In the genomic region with DNA sequence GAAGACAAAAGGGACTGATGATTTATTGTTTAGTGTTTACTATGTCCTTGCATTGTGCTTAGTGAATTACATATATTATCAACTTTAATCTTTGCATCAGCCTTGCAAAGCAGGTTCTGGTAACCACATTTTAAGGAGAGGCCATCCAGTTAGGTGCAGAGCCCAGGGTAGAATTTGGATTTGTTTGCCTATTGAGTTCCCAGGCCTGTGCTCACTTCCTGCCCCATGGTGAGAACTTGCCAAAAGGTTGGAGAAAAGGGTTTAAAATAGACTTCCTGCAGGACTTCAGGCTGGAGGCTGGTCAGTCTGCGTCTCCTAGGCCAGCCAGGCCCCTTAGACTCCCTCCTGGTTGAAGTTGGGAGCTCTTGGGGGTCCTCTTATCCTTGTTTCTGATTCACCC, we compare ENCODE assay signal across 22 cellular contexts.
A peak's percentile ranks its signal among the peaks of the same experiment; 100 is the strongest.
DNase-seq lines count a peak whose midpoint lies in the region; ATAC-seq and TF ChIP-seq lines count a peak whose summit lies in the region.
"Had no signal": no experiment of that assay in that cellular context is flagged by ENCODE, and none has a peak within 500 bp of the region (broad histone marks: within the 10 kb centered on the region; RNA-seq: fewer than 3 reads in every experiment).

No MANE protein-coding gene starts in this region.

- no peak overlapping the region for H3K23ac ChIP-seq in H9 (ENCODE audit: insufficient read length, low read depth, low read length)

- DNase-seq in H9 (no peak), right cardiac atrium (no peak), NCI-H2227 treated with DMSO at 0.1 percent for 48 hours (lab: John Stamatoyannopoulos, UW) (no peak), NCI-H510A (lab: John Stamatoyannopoulos, UW) (no peak), Caco-2 (no peak), DMS153 (lab: John Stamatoyannopoulos, UW) (no peak)
- DNase-seq: activated CD8-positive, alpha-beta T cell treated with anti-CD3 and anti-CD28 coated beads for 36 hours; activated T-cell treated with anti-CD3 and anti-CD28 coated beads, Interleukin-2, amount 50 U/mL, for 48 hours; effector CD8-positive, alpha-beta T cell; foreskin fibroblast; GOT3; left colon; NCI-H1105; NCI-H2171 treated with DMSO at 0.1 percent for 48 hours; ovary; stimulated activated CD4-positive, alpha-beta T cell treated with anti-CD3 and anti-CD28 coated beads, Interleukin-4, amount 100 ng/mL, for 1 hour; WERI-Rb-1 had no signal

- peaks cover 21% of the 10 kb centered on the region for H3F3A ChIP-seq in SU-DHL-6 (ENCODE audit: insufficient read depth)

- CTCF ChIA-PET in Caco-2 (lab: Charles Lee), result no interaction called here

- no peak for TF ChIP-seq CTCF in H9 (conservative IDR thresholded peaks at IDR 0.05)
- no peak for TF ChIP-seq CTCF in SU-DHL-6 (IDR thresholded peaks at IDR 0.05; ENCODE audit: insufficient read depth, low read length, poor library complexity, severe bottlenecking)
- TF ChIP-seq CTCF in Caco-2 (IDR thresholded peaks at IDR 0.05; ENCODE audit: insufficient read depth in 1 of 2, low read depth in 1 of 2, low read length in 1 of 2, severe bottlenecking in 1 of 2, unreplicated experiment in 1 of 2), result no peak

- H3K14ac ChIP-seq in H9 (ENCODE audit: insufficient read depth, low read length), result no peak overlapping the region

- no peak overlapping the region for H3K4me3 Mint-ChIP-seq in H9
- no peak overlapping the region for H3K4me3 Mint-ChIP-seq in Caco-2 (ENCODE audit: unreplicated experiment)
- H3K4me3 Mint-ChIP-seq: activated CD8-positive, alpha-beta T cell treated with anti-CD3 and anti-CD28 coated beads for 36 hours; activated naive CD8-positive, alpha-beta T cell; central memory CD8-positive, alpha-beta T cell had no signal

- no peak overlapping the region for H3K27ac ChIP-seq in H9 (ENCODE audit: insufficient read length, low read depth, low read length)
- H3K27ac ChIP-seq in SU-DHL-6 (ENCODE audit: low read depth, low read length), result peak overlapping the region; percentile 5; the same call in 1 of the 2 replicates
- H3K27ac ChIP-seq in right cardiac atrium (ENCODE audit: low read length), result no peak overlapping the region
- H3K27ac ChIP-seq in subcutaneous abdominal adipose tissue (ENCODE audit: low read depth, low read length), result peak overlapping the region; percentile 43
- H3K27ac ChIP-seq: BLaER1 treated with 17β-estradiol and CSF1 and Interleukin-3, amounts not matched to agents 10 nM and 100 nM; ovary; WERI-Rb-1 had no signal

- H3K4ac ChIP-seq in H9 (ENCODE audit: low read depth, low read length), result no peak overlapping the region

- no peaks in the 10 kb centered on the region for H3K4me1 ChIP-seq in H9 (ENCODE audit: insufficient read depth, low read length)
- H3K4me1 ChIP-seq in right cardiac atrium (ENCODE audit: control insufficient read depth, insufficient read depth, low read length), result peaks cover 8% of the 10 kb centered on the region
- H3K4me1 ChIP-seq in subcutaneous abdominal adipose tissue (ENCODE audit: control insufficient read depth in 5 of 5, insufficient read depth in 5 of 5, low read length in 5 of 5), result peaks cover 5 to 21% (median 17%) of the 10 kb centered on the region in 5 donors
- H3K4me1 ChIP-seq in Caco-2, result peaks cover 18% of the 10 kb centered on the region

- H3K9me3 Mint-ChIP-seq in H9 (no peaks in the 10 kb centered on the region), Caco-2 (ENCODE audit: unreplicated experiment) (no peaks in the 10 kb centered on the region)
- H3K9me3 Mint-ChIP-seq: activated CD8-positive, alpha-beta T cell treated with anti-CD3 and anti-CD28 coated beads for 36 hours; central memory CD8-positive, alpha-beta T cell had no signal

- no TSS peak for BruUV-seq in Caco-2 (replicated peaks; lab: Mats Ljungman, UMichigan)

- intact Hi-C loops in right cardiac atrium (cut with DNase I), result no loop called here
- intact Hi-C loops in Caco-2 (cut with micrococcal nuclease; ENCODE audit: unreplicated experiment), result no loop called here

- no peak overlapping the region for H2BK20ac ChIP-seq in H9 (ENCODE audit: low read depth, low read length, poor library complexity, severe bottlenecking)

- H3K27me3 Mint-ChIP-seq in H9 (ENCODE audit: low read depth), result no peaks in the 10 kb centered on the region
- H3K27me3 Mint-ChIP-seq in Caco-2 (ENCODE audit: insufficient read depth, unreplicated experiment), result no peaks in the 10 kb centered on the region
- H3K27me3 Mint-ChIP-seq: activated CD8-positive, alpha-beta T cell treated with anti-CD3 and anti-CD28 coated beads for 36 hours; activated naive CD8-positive, alpha-beta T cell; central memory CD8-positive, alpha-beta T cell had no signal

- H2BK12ac ChIP-seq in H9 (ENCODE audit: insufficient read length, low read depth, low read length), result no peak overlapping the region

- peaks cover 4% of the 10 kb centered on the region for H3K79me1 ChIP-seq in H9 (ENCODE audit: insufficient read depth, low read depth, low read length, poor library complexity, severe bottlenecking)

- no peaks in the 10 kb centered on the region for H4K20me1 ChIP-seq in H9 (ENCODE audit: control insufficient read depth, insufficient read depth, insufficient read length)
- H4K20me1 ChIP-seq in SU-DHL-6 (ENCODE audit: low read depth, low read length), result no peaks in the 10 kb centered on the region

- no peak overlapping the region for H3T11ph ChIP-seq in H9 (ENCODE audit: low read length)

- H3K4me2 ChIP-seq in H9 (ENCODE audit: insufficient read depth, insufficient read length, low read length) (no peak overlapping the region), SU-DHL-6 (ENCODE audit: low read depth, low read length, poor library complexity, severe bottlenecking) (no peak overlapping the region)

- POLR2A ChIA-PET in Caco-2 (lab: Charles Lee), result no interaction called here

- H3K79me2 ChIP-seq in H9 (ENCODE audit: insufficient read depth, low read length) (no peaks in the 10 kb centered on the region; the same call in 1 of the 2 replicates), SU-DHL-6 (ENCODE audit: insufficient read depth, low read length) (peaks cover 31% of the 10 kb centered on the region)

- no peak overlapping the region for H4K91ac ChIP-seq in H9 (ENCODE audit: insufficient read length, low read depth, low read length)

- H2AK5ac ChIP-seq in H9 (ENCODE audit: insufficient read length, low read length), result no peak overlapping the region

- H3K9me2 ChIP-seq in SU-DHL-6 (replicated peaks; ENCODE audit: insufficient read depth, low read length), result no peaks in the 10 kb centered on the region

- H2AFZ ChIP-seq in H9 (ENCODE audit: low read length) (no peak overlapping the region), SU-DHL-6 (ENCODE audit: low read depth, low read length, severe bottlenecking) (no peak overlapping the region)

- H2BK15ac ChIP-seq in H9 (ENCODE audit: low read depth, low read length), result no peak overlapping the region

- no peak overlapping the region for H2BK120ac ChIP-seq in H9 (ENCODE audit: low read depth, low read length, poor library complexity, severe bottlenecking)

- no peak overlapping the region for H3K56ac ChIP-seq in H9 (ENCODE audit: insufficient read length, low read depth, low read length)

- ATAC-seq in right cardiac atrium, result peak; percentile 45 to 82
- ATAC-seq: activated CD8-positive, alpha-beta T cell treated with anti-CD3 and anti-CD28 coated beads for 36 hours had no signal

- H3K36me3 Mint-ChIP-seq in H9 (ENCODE audit: insufficient read depth in 1 of 3, low read depth in 3 of 3) (peaks cover 22 to 47% (median 41%) of the 10 kb centered on the region in 3 experiments; a peak in 6 of 7 replicates), Caco-2 (ENCODE audit: insufficient read depth, unreplicated experiment) (peaks cover 31% of the 10 kb centered on the region)

- H3K27me3 ChIP-seq in H9 (ENCODE audit: insufficient read depth, low read length) (no peaks in the 10 kb centered on the region), SU-DHL-6 (ENCODE audit: low read length) (no peaks in the 10 kb centered on the region), right cardiac atrium (ENCODE audit: control insufficient read depth, insufficient read depth) (no peaks in the 10 kb centered on the region), subcutaneous abdominal adipose tissue (ENCODE audit: control insufficient read depth in 5 of 5, insufficient read depth in 4 of 5, low read length in 5 of 5) (no peaks in the 10 kb centered on the region), Caco-2 (replicated peaks; ENCODE audit: control insufficient read depth, insufficient read depth, low read length) (no peaks in the 10 kb centered on the region)
- H3K27me3 ChIP-seq: BLaER1 treated with 17β-estradiol and CSF1 and Interleukin-3, amounts not matched to agents 10 nM and 100 nM; ovary had no signal

- H3K36me3 ChIP-seq in SU-DHL-6 (ENCODE audit: low read length) (peaks cover 66% of the 10 kb centered on the region), subcutaneous abdominal adipose tissue (ENCODE audit: control insufficient read depth in 5 of 5, insufficient read depth in 5 of 5, low read length in 5 of 5) (peaks cover 28 to 33% (median 32%) of the 10 kb centered on the region in 5 donors), Caco-2 (ENCODE audit: control insufficient read depth, insufficient read depth, low read length) (0 out of 2 replicates have a peak, but pooled peaks cover 2% of the 10 kb centered on the region)
- H3K36me3 ChIP-seq: ovary had no signal

- no CpG with 5 or more reads among the region's 1 CpG for WGBS in H9 (ENCODE audit: extremely low coverage, insufficient read length, low lambda C conversion rate)
- 78% methylated on average over 1 of the region's 1 CpG for WGBS in right cardiac atrium

- H3K27ac Mint-ChIP-seq in H9 (peak overlapping the region in 2 of 3 experiments; percentile 17 to 51; a peak in 1 of 7 replicates), Caco-2 (ENCODE audit: unreplicated experiment) (no peak overlapping the region)
- H3K27ac Mint-ChIP-seq: activated CD8-positive, alpha-beta T cell treated with anti-CD3 and anti-CD28 coated beads for 36 hours; activated naive CD8-positive, alpha-beta T cell had no signal

- H3K9ac ChIP-seq in H9 (ENCODE audit: extremely low read depth, insufficient read length, low read length) (no peak overlapping the region), SU-DHL-6 (ENCODE audit: low read length) (no peak overlapping the region), subcutaneous abdominal adipose tissue (ENCODE audit: low read length in 5 of 5) (no peak overlapping the region)
- H3K9ac ChIP-seq: BLaER1 treated with 17β-estradiol and CSF1 and Interleukin-3, amounts not matched to agents 10 nM and 100 nM had no signal

- H3K18ac ChIP-seq in H9 (ENCODE audit: insufficient read length, low read depth, low read length), result no peak overlapping the region

- no peak overlapping the region for H2BK5ac ChIP-seq in H9 (ENCODE audit: insufficient read length, low read length)

- no peak overlapping the region for H3K4me3 ChIP-seq in SU-DHL-6 (ENCODE audit: insufficient read depth, low read length, poor library complexity, severe bottlenecking)
- no peak overlapping the region for H3K4me3 ChIP-seq in right cardiac atrium (ENCODE audit: low read length)
- H3K4me3 ChIP-seq in subcutaneous abdominal adipose tissue (ENCODE audit: low read depth in 1 of 5, low read length in 5 of 5), result peak overlapping the region in 1 of 5 donors; percentile 17
- H3K4me3 ChIP-seq in Caco-2 (ENCODE audit: low read depth, low read length), result no peak overlapping the region
- H3K4me3 ChIP-seq: BLaER1 treated with 17β-estradiol and CSF1 and Interleukin-3, amounts not matched to agents 10 nM and 100 nM; ovary had no signal

- H4K5ac ChIP-seq in H9 (ENCODE audit: insufficient read length, low read depth, low read length), result no peak overlapping the region

- H3K4me1 Mint-ChIP-seq in H9, result peaks cover 6 to 9% of the 10 kb centered on the region in 2 experiments
- peaks cover 13% of the 10 kb centered on the region for H3K4me1 Mint-ChIP-seq in Caco-2 (ENCODE audit: low read depth, unreplicated experiment)

- H4K8ac ChIP-seq in H9 (replicated peaks; ENCODE audit: insufficient read length, low read depth, low read length), result no peak overlapping the region

- no peaks in the 10 kb centered on the region for H3K9me3 ChIP-seq in H9 (ENCODE audit: control insufficient read depth, low read depth, low read length)
- H3K9me3 ChIP-seq in SU-DHL-6 (ENCODE audit: insufficient read depth, low read length), result no peaks in the 10 kb centered on the region
- H3K9me3 ChIP-seq in right cardiac atrium (ENCODE audit: control insufficient read depth, low read length), result no peaks in the 10 kb centered on the region
- no peaks in the 10 kb centered on the region for H3K9me3 ChIP-seq in subcutaneous abdominal adipose tissue (ENCODE audit: control insufficient read depth in 5 of 5, low read length in 5 of 5)
- no peaks in the 10 kb centered on the region for H3K9me3 ChIP-seq in Caco-2
- H3K9me3 ChIP-seq: ovary had no signal

- no peaks in the 10 kb centered on the region for H3K23me2 ChIP-seq in H9 (ENCODE audit: insufficient read length, low read depth, low read length, poor library complexity, severe bottlenecking)

Comparison
In these comparisons a context has a peak if more than half of its experiments do, and no peak if none do; other contexts are left out.
1. H3K27ac ChIP-seq: peak in SU-DHL-6 (single experiment) and subcutaneous abdominal adipose tissue (single experiment); none in H9 (single experiment) and right cardiac atrium (single experiment).